Comparison of ENCODE assay signal across 17 cellular contexts in genomic region chr3:32868719-32869512, GRCh38. TPM values are rescaled to one million over a fixed set of nuclear protein-coding genes. Genes with fewer than 3 reads are reported as not detected.
"Had no signal": no experiment of that assay in that cellular context is flagged by ENCODE, and none has a peak within 500 bp of the region (broad histone marks: within the 10 kb centered on the region; RNA-seq: fewer than 3 reads in every experiment).

No MANE protein-coding gene starts in this region.

- H3K27ac Mint-ChIP-seq: dendritic cell treated with granulocyte-macrophage colony-stimulating factor and Interleukin-4, amounts not matched to agents 40 ng/mL and 50 ng/mL, for 4 days; stimulated activated effector memory CD8-positive, alpha-beta T cell treated with anti-CD3 and anti-CD28 coated beads, Interleukin-12 subunit alpha, Interleukin-12 subunit beta, amount 100 ng/mL, for 72 hours had no signal

- DNase-seq: activated CD4-positive, alpha-beta T cell treated with anti-CD3 and anti-CD28 coated beads for 1 hour; activated CD4-positive, alpha-beta T cell treated with anti-CD3 and anti-CD28 coated beads, Interleukin-2, amount 50 U/mL, for 4 hours; activated naive CD4-positive, alpha-beta T cell; activated T-cell treated with anti-CD3 and anti-CD28 coated beads for 4 hours; aorta; erythroblast; gastrocnemius medialis; pancreas; stimulated activated CD4-positive, alpha-beta T cell treated with anti-CD3 and anti-CD28 coated beads, Interleukin-12 subunit alpha, Interleukin-12 subunit beta, amount 100 ng/mL, for 4 hours; stimulated activated CD4-positive, alpha-beta T cell treated with anti-CD3 and anti-CD28 coated beads, Interleukin-2, amount 100 ng/mL, for 24 hours had no signal

- H3K27ac ChIP-seq: breast epithelium, gastrocnemius medialis, pancreas, thoracic aorta had no signal

- H3K4me3 ChIP-seq: breast epithelium, gastrocnemius medialis, pancreas, thoracic aorta had no signal

- FAIRE-seq: pancreas had no signal

- ATAC-seq: gastrocnemius medialis; pancreas; stimulated activated effector memory CD8-positive, alpha-beta T cell treated with anti-CD3 and anti-CD28 coated beads, Interleukin-12 subunit alpha, Interleukin-12 subunit beta, amount 100 ng/mL, for 72 hours had no signal

- H3K36me3 Mint-ChIP-seq: stimulated activated effector memory CD8-positive, alpha-beta T cell treated with anti-CD3 and anti-CD28 coated beads, Interleukin-12 subunit alpha, Interleukin-12 subunit beta, amount 100 ng/mL, for 72 hours had no signal

- H3K9me3 ChIP-seq: breast epithelium, gastrocnemius medialis, pancreas, thoracic aorta had no signal

- H3K9me3 Mint-ChIP-seq: dendritic cell treated with granulocyte-macrophage colony-stimulating factor and Interleukin-4, amounts not matched to agents 40 ng/mL and 50 ng/mL, for 4 days; stimulated activated effector memory CD8-positive, alpha-beta T cell treated with anti-CD3 and anti-CD28 coated beads, Interleukin-12 subunit alpha, Interleukin-12 subunit beta, amount 100 ng/mL, for 72 hours had no signal

- H3K27me3 ChIP-seq: gastrocnemius medialis, pancreas had no signal

- H3K36me3 ChIP-seq: breast epithelium, gastrocnemius medialis, pancreas, thoracic aorta had no signal

- H3K4me1 ChIP-seq: gastrocnemius medialis, pancreas had no signal

- H3K4me3 Mint-ChIP-seq: dendritic cell treated with granulocyte-macrophage colony-stimulating factor and Interleukin-4, amounts not matched to agents 40 ng/mL and 50 ng/mL, for 4 days; stimulated activated effector memory CD8-positive, alpha-beta T cell treated with anti-CD3 and anti-CD28 coated beads, Interleukin-12 subunit alpha, Interleukin-12 subunit beta, amount 100 ng/mL, for 72 hours had no signal

RNA-seq across cellular contexts. Expression of gene TRIM71, which starts 51.1 kb away (rescaled TPM):
- total RNA-seq: aorta, gastrocnemius medialis, mesenteric fat pad, thoracic aorta, ureter had no signal
- polyA plus RNA-seq: aorta, liver had no signal
